ENCODE assay signal across 8 cellular contexts in the genomic region with DNA sequence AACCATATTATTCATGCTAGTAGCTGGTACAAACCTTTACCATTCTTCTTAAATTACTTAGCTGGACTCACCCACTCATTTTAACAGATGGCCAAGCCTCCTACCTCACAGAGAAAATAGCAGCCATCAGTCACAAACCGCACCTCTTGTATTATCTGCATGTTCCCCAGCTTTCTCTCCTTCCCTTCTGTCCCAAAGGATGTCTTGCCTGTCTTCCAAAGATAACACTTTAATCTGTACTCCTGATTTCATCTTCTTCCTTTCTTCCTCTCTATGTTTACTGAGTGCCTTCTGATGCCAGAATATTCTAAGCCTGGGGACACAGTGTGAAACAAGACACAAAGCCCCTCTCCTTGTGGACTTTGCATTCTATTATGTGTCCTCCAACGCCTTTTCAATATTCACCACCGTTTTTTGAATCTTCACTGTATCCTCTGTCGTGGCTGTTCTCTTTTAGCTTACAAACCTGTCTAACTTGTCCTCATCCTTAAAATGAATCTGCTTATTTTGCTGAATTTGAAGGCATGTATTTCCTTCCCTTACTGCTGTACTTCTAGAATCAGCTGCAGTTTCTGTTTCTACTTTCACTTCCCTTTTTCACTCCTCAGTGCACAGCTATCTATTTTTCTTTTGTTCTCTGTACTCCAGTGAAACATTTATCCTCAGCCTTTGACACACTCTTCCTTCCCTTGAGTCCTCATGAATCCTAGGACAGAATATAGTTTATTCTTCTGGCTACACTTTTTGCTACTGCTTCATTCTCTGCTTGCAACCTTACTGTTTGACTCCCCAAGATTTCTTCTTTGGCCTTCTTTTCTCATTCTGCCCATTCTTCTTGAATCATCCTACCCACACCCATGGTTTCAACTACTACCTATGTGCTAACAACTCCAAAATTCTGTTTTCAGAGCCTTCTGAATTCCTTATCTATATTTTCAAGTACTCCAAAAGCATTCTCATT.
A peak's percentile ranks its signal among the peaks of the same experiment; 100 is the strongest.
DNase-seq lines count a peak whose midpoint lies in the region; ATAC-seq, FAIRE-seq and TF ChIP-seq lines count a peak whose summit lies in the region.

No MANE protein-coding gene starts in this region.

- peak; percentile 42; the same call in 1 of the 2 replicates for TF ChIP-seq POLR2A in GM12891 (IDR thresholded peaks at IDR 0.05; ENCODE audit: low read depth, low read length)

- H3K9me2 ChIP-seq in Karpas-422 (replicated peaks; ENCODE audit: insufficient read depth, low read length), result no peaks in the 10 kb centered on the region

- peak; percentile 11 for DNase-seq in GM12891 (ENCODE audit: insufficient read length, low spot score)
- DNase-seq in Karpas-422, result peak; percentile 87
- no peak for DNase-seq in epithelial cell of proximal tubule (ENCODE audit: low read depth)
- no peak for DNase-seq in thoracic aorta (ENCODE audit: low spot score)
- DNase-seq in NCI-H748 treated with DMSO at 0.1 percent for 48 hours (lab: John Stamatoyannopoulos, UW), result no peak
- DNase-seq in activated CD8-positive, alpha-beta memory T cell treated with anti-CD3 and anti-CD28 coated beads, Interleukin-2, amount 50 U/mL, for 48 hours, result no peak
- DNase-seq in COLO668 (lab: John Stamatoyannopoulos, UW; ENCODE audit: unreplicated experiment), result no peak

- peak overlapping the region; percentile 54 for H3K9ac ChIP-seq in Karpas-422 (ENCODE audit: low read length)

- H3K36me3 ChIP-seq in Karpas-422 (ENCODE audit: insufficient read depth, low read length) (no peaks in the 10 kb centered on the region), thoracic aorta (no peaks in the 10 kb centered on the region)

- H3K4me2 ChIP-seq in Karpas-422 (ENCODE audit: low read depth, low read length, poor library complexity, severe bottlenecking), result peak overlapping the region; percentile 66

- H4K20me1 ChIP-seq in Karpas-422 (ENCODE audit: insufficient read depth, low read depth, low read length), result no peaks in the 10 kb centered on the region

- H3K27ac ChIP-seq in Karpas-422 (ENCODE audit: low read length), result peak overlapping the region; percentile 86
- peak overlapping the region in 1 of 2 donors; percentile 12 for H3K27ac ChIP-seq in thoracic aorta

- H3K9me3 ChIP-seq in Karpas-422 (ENCODE audit: low read length) (no peaks in the 10 kb centered on the region), thoracic aorta (no peaks in the 10 kb centered on the region)

- no peaks in the 10 kb centered on the region for H3K79me2 ChIP-seq in Karpas-422 (ENCODE audit: low read length)

- peaks cover 31% of the 10 kb centered on the region for H3K4me1 ChIP-seq in Karpas-422 (ENCODE audit: low read length)
- no peaks in the 10 kb centered on the region for H3K4me1 ChIP-seq in thoracic aorta (ENCODE audit: control insufficient read depth in 1 of 2, low read depth in 2 of 2)

- no peak for TF ChIP-seq CTCF in epithelial cell of proximal tubule (conservative IDR thresholded peaks at IDR 0.05; ENCODE audit: low read depth, low read length)
- no peak for TF ChIP-seq CTCF in thoracic aorta (IDR thresholded peaks at IDR 0.05)

- FAIRE-seq in GM12891 (lab: Jason Lieb, UNC), result peak; percentile 93

- H3K4me3 ChIP-seq in Karpas-422 (ENCODE audit: low read length) (peak overlapping the region; percentile 35; the same call in 1 of the 2 replicates), epithelial cell of proximal tubule (ENCODE audit: low read depth, low read length) (peak overlapping the region; percentile 9), thoracic aorta (peak overlapping the region; percentile 48)

- H3K27me3 ChIP-seq in Karpas-422 (ENCODE audit: low read length), result no peaks in the 10 kb centered on the region
- no peaks in the 10 kb centered on the region for H3K27me3 ChIP-seq in thoracic aorta (replicated peaks; ENCODE audit: insufficient read depth)

- ATAC-seq in GM21576 (IDR thresholded peaks at IDR 0.05; ENCODE audit: unreplicated experiment) (peak; percentile 95), thoracic aorta (ENCODE audit: insufficient number of reproducible peaks, low FRiP score, low read depth) (no peak)

- H2AFZ ChIP-seq in Karpas-422 (ENCODE audit: low read length), result peak overlapping the region; percentile 46

TF ChIP-seq in GM12891, 5 proteins besides CTCF, POLR2A, EP300 and RAD21:
- TF ChIP-seq TAF1 (IDR thresholded peaks at IDR 0.05; ENCODE audit: low read depth, low read length) (no peak), SPI1 (IDR thresholded peaks at IDR 0.05; ENCODE audit: low read depth, low read length) (peak; percentile 100)
TF ChIP-seq in GM12891: peak in this region for 1.

Comparison
In these comparisons a context has a peak if more than half of its experiments do, and no peak if none do; other contexts are left out.
1. DNase-seq: peak in GM12891 (single experiment) and Karpas-422 (single experiment); none in epithelial cell of proximal tubule (single experiment), thoracic aorta (single experiment), NCI-H748 treated with DMSO at 0.1 percent for 48 hours (single experiment), activated CD8-positive, alpha-beta memory T cell treated with anti-CD3 and anti-CD28 coated beads, Interleukin-2, amount 50 U/mL, for 48 hours (single experiment) and COLO668 (single experiment).
2. Peak in every context shown above with its lines, with median percentiles within 50 percentile points of each other: H3K4me3 ChIP-seq.